Comparison of ENCODE assay signal across 1 cellular context in the genomic region with DNA sequence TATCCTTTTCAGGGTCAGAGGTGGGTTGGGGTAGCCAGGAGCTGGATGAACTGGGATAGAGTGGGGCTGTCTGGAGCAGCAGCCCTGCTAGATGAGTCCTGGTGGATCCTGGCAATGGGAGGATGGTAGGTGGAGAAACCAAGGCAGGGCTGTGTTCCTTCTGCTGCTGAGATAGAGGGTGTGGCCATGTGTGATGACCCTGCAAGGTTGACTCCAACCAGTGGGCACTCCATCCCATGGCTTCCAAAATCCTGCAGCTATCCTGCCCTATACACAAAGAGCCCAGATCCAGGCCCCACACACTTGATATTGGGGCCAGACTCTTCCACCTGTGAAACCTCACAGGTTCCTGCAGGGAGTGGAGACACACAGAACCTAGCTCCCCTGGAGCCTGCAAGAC.
TF ChIP-seq lines count a peak whose summit lies in the region.

No MANE protein-coding gene starts in this region.

TF ChIP-seq in HCT116, 20 proteins besides CTCF, POLR2A, EP300 and RAD21 (continued from another document):
- TF ChIP-seq, protein P1, sequence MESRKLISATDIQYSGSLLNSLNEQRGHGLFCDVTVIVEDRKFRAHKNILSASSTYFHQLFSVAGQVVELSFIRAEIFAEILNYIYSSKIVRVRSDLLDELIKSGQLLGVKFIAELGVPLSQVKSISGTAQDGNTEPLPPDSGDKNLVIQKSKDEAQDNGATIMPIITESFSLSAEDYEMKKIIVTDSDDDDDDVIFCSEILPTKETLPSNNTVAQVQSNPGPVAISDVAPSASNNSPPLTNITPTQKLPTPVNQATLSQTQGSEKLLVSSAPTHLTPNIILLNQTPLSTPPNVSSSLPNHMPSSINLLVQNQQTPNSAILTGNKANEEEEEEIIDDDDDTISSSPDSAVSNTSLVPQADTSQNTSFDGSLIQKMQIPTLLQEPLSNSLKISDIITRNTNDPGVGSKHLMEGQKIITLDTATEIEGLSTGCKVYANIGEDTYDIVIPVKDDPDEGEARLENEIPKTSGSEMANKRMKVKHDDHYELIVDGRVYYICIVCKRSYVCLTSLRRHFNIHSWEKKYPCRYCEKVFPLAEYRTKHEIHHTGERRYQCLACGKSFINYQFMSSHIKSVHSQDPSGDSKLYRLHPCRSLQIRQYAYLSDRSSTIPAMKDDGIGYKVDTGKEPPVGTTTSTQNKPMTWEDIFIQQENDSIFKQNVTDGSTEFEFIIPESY (IDR thresholded peaks at IDR 0.05; ENCODE audit: extremely low read depth, insufficient replicate concordance, low read length), result no peak
